ENCODE assay signal across 8 cellular contexts in the genomic region with DNA sequence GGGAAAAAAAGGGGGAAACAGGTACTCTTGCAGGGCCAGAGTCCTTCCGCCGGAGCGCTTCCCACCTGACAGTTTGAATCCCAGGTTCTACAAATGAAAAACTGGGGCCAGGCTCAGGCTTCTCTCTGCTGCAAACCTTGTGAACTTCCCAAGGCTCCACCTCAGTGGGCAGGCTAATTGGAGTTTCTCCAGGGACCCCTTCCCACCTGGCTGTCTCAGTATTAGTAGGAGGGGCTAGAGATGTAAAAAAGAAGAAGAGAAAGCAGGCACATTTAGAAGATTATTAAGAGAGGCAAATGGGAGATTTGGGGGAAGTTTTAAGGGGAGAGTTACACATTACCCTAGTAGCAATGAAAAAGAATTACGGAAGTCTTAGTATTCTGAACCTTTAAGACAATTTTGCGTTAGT. TPM values are rescaled to one million over a fixed set of nuclear protein-coding genes. Genes with fewer than 3 reads are reported as not detected.
DNase-seq lines count a peak whose midpoint lies in the region; ATAC-seq and TF ChIP-seq lines count a peak whose summit lies in the region.

No MANE protein-coding gene starts in this region.

- DNase-seq in stimulated activated CD4-positive, alpha-beta T cell treated with anti-CD3 and anti-CD28 coated beads, Interleukin-1b, Interleukin-23, amount 100 ng/mL, for 48 hours = peak; percentile 36
- DNase-seq in stimulated activated CD4-positive, alpha-beta T cell treated with anti-CD3 and anti-CD28 coated beads, Interleukin-4, amount 100 ng/mL, for 4 hours = no peak
- DNase-seq in fibroblast of the aortic adventitia (ENCODE audit: low read depth) (no peak), retinal pigment epithelial cell (ENCODE audit: low read depth) (no peak)

- TF ChIP-seq CTCF in WI38 (IDR thresholded peaks at IDR 0.05; ENCODE audit: low read depth, low read length) (no peak), fibroblast of the aortic adventitia (IDR thresholded peaks at IDR 0.05; ENCODE audit: insufficient read depth, low read length) (no peak), retinal pigment epithelial cell (conservative IDR thresholded peaks at IDR 0.05; ENCODE audit: low read depth, low read length) (no peak)

- H3K4me3 ChIP-seq in WI38 (ENCODE audit: low read depth, low read length) = peak overlapping the region; percentile 78
- peak overlapping the region; percentile 83 for H3K4me3 ChIP-seq in fibroblast of the aortic adventitia (ENCODE audit: low read depth, low read length)
- peak overlapping the region; percentile 81 for H3K4me3 ChIP-seq in retinal pigment epithelial cell (ENCODE audit: low read length)

- ATAC-seq in GM21526 (IDR thresholded peaks at IDR 0.05; ENCODE audit: low FRiP score, unreplicated experiment) (no peak), GM18870 (IDR thresholded peaks at IDR 0.05; ENCODE audit: unreplicated experiment) (no peak), GM19351 (IDR thresholded peaks at IDR 0.05; ENCODE audit: unreplicated experiment) (no peak)

RNA-seq across cellular contexts. Expression of a gene that starts 20.0 kb away (rescaled TPM):
- total RNA-seq in fibroblast of the aortic adventitia (ENCODE audit: low replicate concordance) = 4.6 and 16.7 TPM in 2 replicates

RNA-seq across cellular contexts. Expression of a gene that starts 41.8 kb away (rescaled TPM):
- not detected in 2 replicates for total RNA-seq in fibroblast of the aortic adventitia (ENCODE audit: low replicate concordance)
